ENCODE assay signal across 8 cellular contexts in genomic region chr12:55330446-55330845, GRCh38. TPM values are rescaled to one million over a fixed set of nuclear protein-coding genes. Genes with fewer than 3 reads are reported as not detected.
"Had no signal": no experiment of that assay in that cellular context is flagged by ENCODE, and none has a peak within 500 bp of the region (broad histone marks: within the 10 kb centered on the region; RNA-seq: fewer than 3 reads in every experiment).

Gene OR6C3, plus strand, starts transcription at chr12:55330746. Its CDS starts 955 bp downstream, at chr12:55331701.

- H3K36me3 Mint-ChIP-seq: IgD-negative memory B cell had no signal

- H3K4me1 Mint-ChIP-seq: IgD-negative memory B cell had no signal

- H3K4me3 ChIP-seq: K562 had no signal

- ATAC-seq: HepG2, K562 had no signal

- DNase-seq: IMR-90, KBM-7 had no signal

- H3K4me3 Mint-ChIP-seq: IgD-negative memory B cell had no signal

- H3K27ac Mint-ChIP-seq: IgD-negative memory B cell had no signal

- H3K9me3 Mint-ChIP-seq: IgD-negative memory B cell had no signal

- H3K27ac ChIP-seq: HL-60 had no signal

RNA-seq across cellular contexts. Expression of gene OR6C3, which starts in this region (rescaled TPM):
- total RNA-seq: HepG2, HT-29, HT1080, IMR-90, K562 had no signal
- polyA plus RNA-seq: HepG2, IgD-negative memory B cell, IMR-90, K562 had no signal
